ENCODE assay signal across 8 cellular contexts in the genomic region with DNA sequence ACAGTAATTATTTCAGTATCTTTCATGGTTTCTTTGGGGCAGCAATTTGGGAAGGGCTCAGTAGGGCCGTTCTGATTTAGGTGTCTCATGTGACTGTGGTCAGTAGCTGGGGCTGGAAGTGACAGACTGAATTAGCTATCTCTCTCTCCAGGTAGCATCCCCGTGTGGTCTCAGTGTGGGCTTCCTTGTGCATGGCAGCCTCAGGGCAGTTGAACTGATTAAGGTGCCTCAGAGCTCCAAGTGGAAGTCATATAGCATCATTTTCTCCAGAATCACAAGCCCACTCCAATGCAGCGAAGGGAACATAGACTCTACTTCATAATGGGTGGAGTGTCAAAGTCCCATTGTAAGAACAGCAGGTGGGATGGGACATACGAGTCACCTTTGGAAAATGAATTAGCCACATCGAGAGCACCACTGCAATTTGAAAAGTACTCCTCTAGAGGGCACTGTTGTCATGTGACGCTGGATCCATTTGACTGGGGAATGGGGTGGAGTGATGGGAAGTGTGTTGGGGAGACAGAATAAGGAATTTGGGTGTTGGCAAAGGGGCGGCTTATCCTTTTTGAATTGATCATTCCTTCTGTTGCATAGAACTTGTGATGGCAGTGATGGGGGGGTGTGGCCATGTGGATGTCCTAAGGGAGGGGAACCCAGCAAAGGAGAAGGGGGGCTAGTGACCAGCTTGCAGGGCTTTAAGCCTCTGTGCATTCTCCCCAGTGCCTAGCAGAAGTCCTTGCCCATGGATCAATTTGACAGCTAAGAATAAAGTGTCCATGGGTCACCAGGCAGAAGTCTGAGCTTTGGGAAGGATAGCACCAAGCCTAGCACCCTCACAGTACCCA. TPM values are rescaled to one million over a fixed set of nuclear protein-coding genes. Genes with fewer than 3 reads are reported as not detected.
DNase-seq lines count a peak whose midpoint lies in the region; ATAC-seq and TF ChIP-seq lines count a peak whose summit lies in the region.

No MANE protein-coding gene starts in this region.

- H3K4me1 ChIP-seq in Peyer's patch (no peaks in the 10 kb centered on the region), adrenal gland (replicated peaks in 1 of 2) (no peaks in the 10 kb centered on the region), sigmoid colon (no peaks in the 10 kb centered on the region)

- no peak for TF ChIP-seq EP300 in sigmoid colon (IDR thresholded peaks at IDR 0.05)

- peak; percentile 81 for DNase-seq in DMS53 (lab: John Stamatoyannopoulos, UW)
- peak; percentile 91 for DNase-seq in HT-29 (ENCODE audit: low spot score)
- DNase-seq in Peyer's patch, result peak in 1 of 3 donors; percentile 67
- DNase-seq in adrenal gland, result peak in 6 of 7 donors; percentile 19 to 52 (median 34)
- DNase-seq in left ventricle myocardium superior, result no peak
- no peak for DNase-seq in sigmoid colon

- H3K36me3 ChIP-seq in Peyer's patch (no peaks in the 10 kb centered on the region), adrenal gland (replicated peaks in 1 of 2) (no peaks in the 10 kb centered on the region), sigmoid colon (no peaks in the 10 kb centered on the region)

- H3K27ac ChIP-seq in Peyer's patch (no peak overlapping the region), adrenal gland (no peak overlapping the region), sigmoid colon (no peak overlapping the region)

- intact Hi-C loops in adrenal gland (cut with DNase I) (loop anchor here (2.0 to 10.0 kb wide), 2 partner anchors 274 to 276 kb away; no protein-coding TSS in a partner anchor), left ventricle myocardium superior (cut with micrococcal nuclease) (loop anchor here (10.0 kb wide), 1 partner anchor 274 kb away; no protein-coding TSS in a partner anchor), sigmoid colon (cut with DNase I) (loop anchor here (2.0 kb wide), 1 partner anchor 276 kb away; no protein-coding TSS in a partner anchor)

- ATAC-seq in left ventricle myocardium superior, result peak; percentile 46
- ATAC-seq in GM21825 (IDR thresholded peaks at IDR 0.05; ENCODE audit: unreplicated experiment), result no peak
- no peak for ATAC-seq in GM19023 (IDR thresholded peaks at IDR 0.05; ENCODE audit: unreplicated experiment)

- peak in 5 of 6 experiments; percentile 21 to 86 (median 84) for TF ChIP-seq CTCF in Peyer's patch (IDR thresholded peaks at IDR 0.05)
- peak; percentile 69 to 91 (median 79) for TF ChIP-seq CTCF in adrenal gland (IDR thresholded peaks at IDR 0.05)
- TF ChIP-seq CTCF in sigmoid colon (IDR thresholded peaks at IDR 0.05), result peak in 3 of 4 experiments; percentile 38 to 67 (median 57)

- 5 to 8% (median 7%) methylated on average over 7 of the region's 7 CpGs for WGBS in adrenal gland, 4 donors
- WGBS in sigmoid colon, 2 donors, result 11% methylated on average over 7 of the region's 7 CpGs

- H3K9me3 ChIP-seq in Peyer's patch (no peaks in the 10 kb centered on the region), adrenal gland (replicated peaks in 1 of 3) (no peaks in the 10 kb centered on the region), sigmoid colon (no peaks in the 10 kb centered on the region)

- no peak overlapping the region for H3K4me3 ChIP-seq in Peyer's patch
- H3K4me3 ChIP-seq in adrenal gland, result no peak overlapping the region
- no peak overlapping the region for H3K4me3 ChIP-seq in sigmoid colon

- no peaks in the 10 kb centered on the region for H3K27me3 ChIP-seq in Peyer's patch
- H3K27me3 ChIP-seq in adrenal gland, result no peaks in the 10 kb centered on the region
- no peaks in the 10 kb centered on the region for H3K27me3 ChIP-seq in sigmoid colon

- no peak for TF ChIP-seq POLR2A in Peyer's patch (IDR thresholded peaks at IDR 0.05)
- TF ChIP-seq POLR2A in adrenal gland (IDR thresholded peaks at IDR 0.05), result no peak
- TF ChIP-seq POLR2A in sigmoid colon (IDR thresholded peaks at IDR 0.05), result no peak

RNA-seq across cellular contexts. Expression of a gene that starts 39.3 kb away (rescaled TPM):
- 73.6 and 81.5 TPM in 2 replicates for total RNA-seq in HT-29 (2014; rRNA removed; shearing (Covaris generic))
- total RNA-seq in Peyer's patch (10 to 100 TPM; 34.5 to 39.9 (median 38.9) TPM), adrenal gland (10 to 100 TPM; 12.0 to 25.7 (median 22.7) TPM), left ventricle myocardium superior (28.5 TPM), sigmoid colon (10 to 100 TPM; 20.0 to 25.3 (median 24.1) TPM)
- polyA plus RNA-seq in adrenal gland (10 to 100 TPM; 25.7 to 39.1 (median 32.5) TPM), sigmoid colon (10 to 100 TPM; 43.2 to 52.7 (median 50.9) TPM)

RNA-seq across cellular contexts. Expression of a gene that starts 47.6 kb away (rescaled TPM):
- 309 and 338 TPM in 2 replicates for total RNA-seq in HT-29 (2014; rRNA removed; shearing (Covaris generic))
- total RNA-seq in Peyer's patch (100 to 1,000 TPM in 1 of 4 donors, 10 to 100 TPM in 3; 36.1 to 135 (median 57.8) TPM), adrenal gland (100 to 1,000 TPM in 5 of 8 donors, 10 to 100 TPM in 3; 70.8 to 160 (median 111) TPM), left ventricle myocardium superior (129 TPM), sigmoid colon (100 to 1,000 TPM in 2 of 4 donors, 10 to 100 TPM in 2; 80.9 to 221 (median 143) TPM)
- polyA plus RNA-seq in adrenal gland (100 to 1,000 TPM; 102 to 219 (median 209) TPM), sigmoid colon (100 to 1,000 TPM; 188 to 219 (median 189) TPM)

Comparison
In these comparisons a context has a peak if more than half of its experiments do, and no peak if none do; other contexts are left out.
1. DNase-seq: peak in DMS53 (single experiment), HT-29 (single experiment) and adrenal gland (6 of 7); none in left ventricle myocardium superior (single experiment) and sigmoid colon (single experiment).
2. Peak in every context shown above with its lines, with median percentiles within 50 percentile points of each other: CTCF ChIP-seq.